In the genomic region with DNA sequence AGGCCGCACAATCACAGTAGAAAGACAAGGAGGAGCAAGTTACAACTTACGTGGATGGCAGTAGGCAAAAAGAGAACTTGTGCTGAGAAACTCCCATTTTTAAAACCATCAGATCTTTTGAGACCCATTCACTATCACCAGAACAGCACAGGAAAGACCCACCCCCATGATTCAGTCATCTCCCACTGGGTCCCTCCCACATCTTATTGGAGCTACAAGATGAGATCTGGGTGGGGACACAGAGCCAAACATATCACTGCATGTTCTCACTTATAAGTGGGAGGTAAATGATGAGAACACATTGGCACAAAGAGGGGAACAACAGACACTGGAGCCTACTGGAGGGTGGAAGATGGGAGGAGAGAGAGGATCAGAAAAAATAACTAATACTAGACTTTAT, we compare ENCODE assay signal across 9 cellular contexts. TPM values are rescaled to one million over a fixed set of nuclear protein-coding genes. Genes with fewer than 3 reads are reported as not detected.
"Had no signal": no experiment of that assay in that cellular context is flagged by ENCODE, and none has a peak within 500 bp of the region (broad histone marks: within the 10 kb centered on the region; RNA-seq: fewer than 3 reads in every experiment).

No MANE protein-coding gene starts in this region.

- H3K36me3 ChIP-seq: HAP-1 had no signal

- ATAC-seq: HCT116, K562 had no signal

- DNase-seq: GM23248, GOT3, H7, IMR-90 had no signal

- H3K4me1 ChIP-seq: HAP-1 had no signal

- H3K27ac ChIP-seq: GM23248 had no signal

- H3K4me3 ChIP-seq: GM23248, HAP-1, K562 had no signal

RNA-seq across cellular contexts. Expression of a gene that starts 41.5 kb away (rescaled TPM):
- total RNA-seq: H4 had no signal

RNA-seq across cellular contexts. Expression of a gene that starts 56.7 kb away (rescaled TPM):
- total RNA-seq: GM23248, H4, HT-29, IMR-90 had no signal
